Comparison of ENCODE assay signal across 8 cellular contexts in genomic region chr17:74981979-74982662, GRCh38. TPM values are rescaled to one million over a fixed set of nuclear protein-coding genes. Genes with fewer than 3 reads are reported as not detected.
DNase-seq lines count a peak whose midpoint lies in the region; ATAC-seq and TF ChIP-seq lines count a peak whose summit lies in the region.

No MANE protein-coding gene starts in this region.

- H3K27me3 ChIP-seq in iPS DF 6.9 (ENCODE audit: control insufficient read depth, insufficient read depth, low read length) = no peaks in the 10 kb centered on the region
- H3K27me3 ChIP-seq in sigmoid colon = no peaks in the 10 kb centered on the region

- no peak for TF ChIP-seq CTCF in astrocyte of the spinal cord (IDR thresholded peaks at IDR 0.05; ENCODE audit: low read depth, low read length)
- peak in 1 of 4 experiments; percentile 21 for TF ChIP-seq CTCF in sigmoid colon (IDR thresholded peaks at IDR 0.05)

- H3K27ac ChIP-seq in iPS DF 6.9 (ENCODE audit: low read length) = no peak overlapping the region
- peak overlapping the region; percentile 88 to 91 (median 88) for H3K27ac ChIP-seq in sigmoid colon

- H3K9me3 ChIP-seq in iPS DF 6.9 (ENCODE audit: control insufficient read depth, insufficient read depth, low read length) (no peaks in the 10 kb centered on the region), sigmoid colon (no peaks in the 10 kb centered on the region)

- peak overlapping the region; percentile 58 for H3K4me3 ChIP-seq in astrocyte of the spinal cord (ENCODE audit: low read depth, low read length)
- peak overlapping the region; percentile 70; the same call in 1 of the 2 replicates for H3K4me3 ChIP-seq in iPS DF 6.9 (ENCODE audit: low read length)
- H3K4me3 ChIP-seq in sigmoid colon = peak overlapping the region; percentile 62 to 78 (median 64)

- H3K4me1 ChIP-seq in iPS DF 6.9 (ENCODE audit: control insufficient read depth, insufficient read depth, low read length) (no peaks in the 10 kb centered on the region), sigmoid colon (peaks cover 0 to 24% (median 18%) of the 10 kb centered on the region in 4 donors)

- no peak for TF ChIP-seq EP300 in sigmoid colon (IDR thresholded peaks at IDR 0.05)

- DNase-seq in NCI-H2029 (lab: John Stamatoyannopoulos, UW) (peak; percentile 52), NCI-H2029 treated with DMSO at 0.1 percent for 48 hours (lab: John Stamatoyannopoulos, UW) (no peak), NCI-H1436 (lab: John Stamatoyannopoulos, UW) (peak; percentile 83), T-helper 9 cell (peak; percentile 77), astrocyte of the spinal cord (ENCODE audit: low read depth, low spot score) (peak; percentile 28), iPS DF 6.9 (ENCODE audit: low read depth, low spot score) (no peak), sigmoid colon (peak; percentile 85)

- in situ Hi-C loops in astrocyte of the spinal cord (cut with HindIII; ENCODE audit: low sequenced_read_pairs) = no loop called here

- no peaks in the 10 kb centered on the region for H3K36me3 ChIP-seq in iPS DF 6.9 (ENCODE audit: control insufficient read depth, insufficient read depth, low read length)
- no peaks in the 10 kb centered on the region for H3K36me3 ChIP-seq in sigmoid colon

- TF ChIP-seq POLR2A in sigmoid colon (IDR thresholded peaks at IDR 0.05) = peak in 1 of 2 donors; percentile 44

- intact Hi-C loops in sigmoid colon (cut with DNase I) = no loop called here

- ATAC-seq in GM18858 (IDR thresholded peaks at IDR 0.05; ENCODE audit: unreplicated experiment) = no peak

- WGBS in iPS DF 6.9 (ENCODE audit: insufficient coverage, insufficient read length) = no CpG with 5 or more reads among the region's 61 CpGs
- WGBS in sigmoid colon, 2 donors = 0 to 1% methylated on average over 61 of the region's 61 CpGs

RNA-seq across cellular contexts. Expression of gene CDR2L, which starts 5.3 kb away (rescaled TPM):
- total RNA-seq in sigmoid colon = 10 to 100 TPM in 3 of 4 donors, 1 to 10 TPM in 1; 9.3 to 16.9 (median 10.3) TPM
- polyA plus RNA-seq in sigmoid colon = 1 to 10 TPM; 2.4 to 3.7 (median 3.0) TPM

RNA-seq across cellular contexts. Expression of gene HID1, which starts 9.6 kb away (rescaled TPM):
- 10 to 100 TPM in 1 of 4 donors, 1 to 10 TPM in 3; 7.1 to 21.6 (median 8.3) TPM for total RNA-seq in sigmoid colon
- polyA plus RNA-seq in sigmoid colon = 10 to 100 TPM; 23.4 to 34.8 (median 33.8) TPM

RNA-seq across cellular contexts. Expression of gene MRPL58, which starts 30.3 kb away (rescaled TPM):
- total RNA-seq in sigmoid colon = 100 to 1,000 TPM in 1 of 4 donors, 10 to 100 TPM in 3; 46.3 to 104 (median 62.5) TPM
- polyA plus RNA-seq in sigmoid colon = 10 to 100 TPM; 36.6 to 56.9 (median 53.0) TPM

RNA-seq across cellular contexts. Expression of gene OTOP3, which starts 46.4 kb away (rescaled TPM):
- not detected for total RNA-seq in sigmoid colon
- 1 to 10 TPM in 1 of 3 donors, under 1 TPM in 2; 0.28 to 1.8 (median 0.60) TPM for polyA plus RNA-seq in sigmoid colon

RNA-seq across cellular contexts. Expression of gene OTOP2, which starts 58.0 kb away (rescaled TPM):
- under 1 TPM in 2 of 4 donors, not detected in 2; 0.36 to 0.55 TPM for total RNA-seq in sigmoid colon
- 10 to 100 TPM in 1 of 3 donors, 1 to 10 TPM in 2; 4.8 to 21.0 (median 9.5) TPM for polyA plus RNA-seq in sigmoid colon

Comparison
In these comparisons a context has a peak if more than half of its experiments do, and no peak if none do; other contexts are left out.
1. DNase-seq: peak in NCI-H2029 (single experiment), NCI-H1436 (single experiment), T-helper 9 cell (single experiment), astrocyte of the spinal cord (single experiment) and sigmoid colon (single experiment); none in NCI-H2029 treated with DMSO at 0.1 percent for 48 hours (single experiment) and iPS DF 6.9 (single experiment).
2. Peak in every context shown above with its lines, with median percentiles within 50 percentile points of each other: H3K4me3 ChIP-seq.